ENCODE assay signal across 27 cellular contexts in genomic region chr14:102686176-102686801, GRCh38.
"Had no signal": no experiment of that assay in that cellular context is flagged by ENCODE, and none has a peak within 500 bp of the region (broad histone marks: within the 10 kb centered on the region; RNA-seq: fewer than 3 reads in every experiment).

No MANE protein-coding gene starts in this region.

- H3K9me3 Mint-ChIP-seq: dendritic cell treated with granulocyte-macrophage colony-stimulating factor and Interleukin-4, amounts not matched to agents 40 ng/mL and 50 ng/mL, for 4 days; endodermal cell; naive thymus-derived CD4-positive, alpha-beta T cell; nephron progenitor cell; stimulated activated naive CD8-positive, alpha-beta T cell treated with anti-CD3 and anti-CD28 coated beads, Interleukin-15, amount 100 ng/mL, for 72 hours; type B pancreatic cell had no signal

- ATAC-seq: foreskin keratinocyte; heart right ventricle; left cardiac atrium; naive thymus-derived CD4-positive, alpha-beta T cell; right lobe of liver; stimulated activated naive CD8-positive, alpha-beta T cell treated with anti-CD3 and anti-CD28 coated beads, Interleukin-15, amount 100 ng/mL, for 72 hours had no signal

- H3K27me3 Mint-ChIP-seq: dendritic cell treated with granulocyte-macrophage colony-stimulating factor and Interleukin-4, amounts not matched to agents 40 ng/mL and 50 ng/mL, for 4 days; naive thymus-derived CD4-positive, alpha-beta T cell; stimulated activated naive CD8-positive, alpha-beta T cell treated with anti-CD3 and anti-CD28 coated beads, Interleukin-15, amount 100 ng/mL, for 72 hours; type B pancreatic cell had no signal

- H3K4me3 ChIP-seq: colonic mucosa, esophagus muscularis mucosa, heart right ventricle, left lung, ovary, right lobe of liver, suprapubic skin, thyroid gland had no signal

- H3K36me3 ChIP-seq: colonic mucosa, ovary, right lobe of liver, thyroid gland had no signal

- H3K27ac ChIP-seq: colonic mucosa, epithelial cell of prostate, esophagus muscularis mucosa, foreskin keratinocyte, heart right ventricle, left lung, ovary, right lobe of liver, suprapubic skin, thyroid gland had no signal

- H3K27me3 ChIP-seq: colonic mucosa, esophagus muscularis mucosa, foreskin keratinocyte, heart right ventricle, left lung, ovary, right lobe of liver, suprapubic skin, thyroid gland had no signal

- H3K9me3 ChIP-seq: colonic mucosa, esophagus muscularis mucosa, heart right ventricle, left lung, ovary, right lobe of liver, suprapubic skin, thyroid gland had no signal

- H3K4me1 Mint-ChIP-seq: stimulated activated naive CD8-positive, alpha-beta T cell treated with anti-CD3 and anti-CD28 coated beads, Interleukin-15, amount 100 ng/mL, for 72 hours had no signal

- H3K27ac Mint-ChIP-seq: dendritic cell treated with granulocyte-macrophage colony-stimulating factor and Interleukin-4, amounts not matched to agents 40 ng/mL and 50 ng/mL, for 4 days; endodermal cell; nephron progenitor cell; type B pancreatic cell had no signal

- H3K4me1 ChIP-seq: foreskin keratinocyte, thyroid gland had no signal

- H3K4me3 Mint-ChIP-seq: dendritic cell treated with granulocyte-macrophage colony-stimulating factor and Interleukin-4, amounts not matched to agents 40 ng/mL and 50 ng/mL, for 4 days; endodermal cell; naive thymus-derived CD4-positive, alpha-beta T cell; nephron progenitor cell; stimulated activated naive CD8-positive, alpha-beta T cell treated with anti-CD3 and anti-CD28 coated beads, Interleukin-15, amount 100 ng/mL, for 72 hours; type B pancreatic cell had no signal

- DNase-seq: colonic mucosa; effector CD8-positive, alpha-beta T cell; endodermal cell; foreskin keratinocyte; glutamatergic neuron; heart right ventricle; hippocampal formation; left cardiac atrium; left lung; mesendoderm; midbrain; naive thymus-derived CD4-positive, alpha-beta T cell; nephron progenitor cell; occipital lobe; ovary; right lobe of liver; small intestine; stimulated activated CD4-positive, alpha-beta T cell treated with anti-CD3 and anti-CD28 coated beads, Interleukin-15, amount 100 ng/mL, for 24 hours; stimulated activated CD4-positive, alpha-beta T cell treated with anti-CD3 and anti-CD28 coated beads, Interleukin-2, amount 100 ng/mL, for 48 hours; stimulated activated naive CD4-positive, alpha-beta T cell; stimulated activated naive CD8-positive, alpha-beta T cell treated with anti-CD3 and anti-CD28 coated beads, Interleukin-15, amount 100 ng/mL, for 72 hours; thyroid gland had no signal

- H3K36me3 Mint-ChIP-seq: type B pancreatic cell had no signal
